1 cellular context compared by ENCODE assay signal in the genomic region with DNA sequence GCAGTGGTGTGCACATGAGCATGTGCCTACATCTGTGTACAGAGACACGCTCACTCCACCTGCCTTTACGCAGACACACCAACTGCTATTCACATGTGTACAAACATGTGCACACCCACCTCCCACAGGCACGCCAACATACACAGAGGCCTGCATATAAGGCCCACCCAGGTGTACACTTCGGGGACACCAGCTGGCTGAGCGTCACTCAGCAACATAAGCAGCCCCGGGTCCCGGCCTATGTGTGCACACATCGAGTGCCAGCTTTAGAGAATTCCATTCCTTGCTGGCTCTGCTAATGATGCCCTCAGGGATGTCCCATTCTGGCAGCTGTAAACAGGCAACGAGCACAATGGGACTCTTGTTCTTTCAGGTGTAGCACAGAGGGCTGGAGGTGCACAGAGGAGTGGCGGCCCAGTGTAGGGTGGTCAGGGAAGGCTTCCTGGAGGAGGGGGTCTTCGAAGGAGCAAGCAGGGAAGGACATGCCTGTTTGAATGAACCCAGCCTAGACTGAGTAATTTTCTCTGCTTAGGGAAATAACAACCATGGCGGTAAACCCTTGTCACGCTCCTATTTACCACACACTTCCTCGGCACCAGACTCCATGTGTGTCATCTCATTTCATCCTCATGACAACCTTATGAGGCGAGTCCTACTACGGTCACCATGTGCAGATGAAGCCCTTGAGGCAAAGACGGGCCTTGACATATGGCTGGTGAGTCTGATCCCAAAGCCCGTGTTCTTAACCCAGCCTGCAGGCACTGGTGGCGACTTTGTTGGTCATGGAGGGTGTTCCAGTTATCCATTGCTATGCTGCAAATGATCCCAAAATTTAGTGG.
TF ChIP-seq lines count a peak whose summit lies in the region.

No MANE protein-coding gene starts in this region.

TF ChIP-seq in HepG2, 621 proteins besides CTCF, POLR2A, EP300 and RAD21:
- TF ChIP-seq FOXP1 (IDR thresholded peaks at IDR 0.05) (no peak), FOXP1 (CRISPR knock-in tag; IDR thresholded peaks at IDR 0.05) (peak; percentile 28; the same call in 1 of the 2 replicates), ZNF772 (CRISPR knock-in tag; IDR thresholded peaks at IDR 0.05) (no peak), KLF12 (CRISPR knock-in tag; IDR thresholded peaks at IDR 0.05; ENCODE audit: borderline replicate concordance) (no peak), ZFP36 (IDR thresholded peaks at IDR 0.05; ENCODE audit: borderline replicate concordance, low read depth, low read length, partially characterized antibody) (peak; percentile 78), ZNF510 (CRISPR knock-in tag; IDR thresholded peaks at IDR 0.05; ENCODE audit: low read depth) (no peak), SKIL (CRISPR knock-in tag; IDR thresholded peaks at IDR 0.05; ENCODE audit: borderline replicate concordance) (no peak), ZNF839 (CRISPR knock-in tag; IDR thresholded peaks at IDR 0.05; ENCODE audit: borderline replicate concordance) (0 out of 2 replicates have a peak, but pooled peaks have one; percentile 25), ZNF672 (CRISPR knock-in tag; IDR thresholded peaks at IDR 0.05) (no peak), ZNF337 (CRISPR knock-in tag; IDR thresholded peaks at IDR 0.05; ENCODE audit: borderline replicate concordance, low read depth) (no peak), POLR2AphosphoS2 (IDR thresholded peaks at IDR 0.05; ENCODE audit: low read depth, low read length) (no peak), HMG20A (CRISPR knock-in tag; IDR thresholded peaks at IDR 0.05; ENCODE audit: borderline replicate concordance) (no peak), EHMT2 (IDR thresholded peaks at IDR 0.05; ENCODE audit: borderline replicate concordance, low read depth, low read length) (no peak), ZBTB3 (CRISPR knock-in tag; IDR thresholded peaks at IDR 0.05; ENCODE audit: borderline replicate concordance, low read depth) (no peak)
- TF ChIP-seq, protein P1, sequence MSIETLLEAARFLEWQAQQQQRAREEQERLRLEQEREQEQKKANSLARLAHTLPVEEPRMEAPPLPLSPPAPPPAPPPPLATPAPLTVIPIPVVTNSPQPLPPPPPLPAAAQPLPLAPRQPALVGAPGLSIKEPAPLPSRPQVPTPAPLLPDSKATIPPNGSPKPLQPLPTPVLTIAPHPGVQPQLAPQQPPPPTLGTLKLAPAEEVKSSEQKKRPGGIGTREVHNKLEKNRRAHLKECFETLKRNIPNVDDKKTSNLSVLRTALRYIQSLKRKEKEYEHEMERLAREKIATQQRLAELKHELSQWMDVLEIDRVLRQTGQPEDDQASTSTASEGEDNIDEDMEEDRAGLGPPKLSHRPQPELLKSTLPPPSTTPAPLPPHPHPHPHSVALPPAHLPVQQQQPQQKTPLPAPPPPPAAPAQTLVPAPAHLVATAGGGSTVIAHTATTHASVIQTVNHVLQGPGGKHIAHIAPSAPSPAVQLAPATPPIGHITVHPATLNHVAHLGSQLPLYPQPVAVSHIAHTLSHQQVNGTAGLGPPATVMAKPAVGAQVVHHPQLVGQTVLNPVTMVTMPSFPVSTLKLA (IDR thresholded peaks at IDR 0.05): peak; percentile 68
- TF ChIP-seq, protein P2, sequence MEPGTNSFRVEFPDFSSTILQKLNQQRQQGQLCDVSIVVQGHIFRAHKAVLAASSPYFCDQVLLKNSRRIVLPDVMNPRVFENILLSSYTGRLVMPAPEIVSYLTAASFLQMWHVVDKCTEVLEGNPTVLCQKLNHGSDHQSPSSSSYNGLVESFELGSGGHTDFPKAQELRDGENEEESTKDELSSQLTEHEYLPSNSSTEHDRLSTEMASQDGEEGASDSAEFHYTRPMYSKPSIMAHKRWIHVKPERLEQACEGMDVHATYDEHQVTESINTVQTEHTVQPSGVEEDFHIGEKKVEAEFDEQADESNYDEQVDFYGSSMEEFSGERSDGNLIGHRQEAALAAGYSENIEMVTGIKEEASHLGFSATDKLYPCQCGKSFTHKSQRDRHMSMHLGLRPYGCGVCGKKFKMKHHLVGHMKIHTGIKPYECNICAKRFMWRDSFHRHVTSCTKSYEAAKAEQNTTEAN (CRISPR knock-in tag; conservative IDR thresholded peaks at IDR 0.05): no peak
- TF ChIP-seq, protein P3, sequence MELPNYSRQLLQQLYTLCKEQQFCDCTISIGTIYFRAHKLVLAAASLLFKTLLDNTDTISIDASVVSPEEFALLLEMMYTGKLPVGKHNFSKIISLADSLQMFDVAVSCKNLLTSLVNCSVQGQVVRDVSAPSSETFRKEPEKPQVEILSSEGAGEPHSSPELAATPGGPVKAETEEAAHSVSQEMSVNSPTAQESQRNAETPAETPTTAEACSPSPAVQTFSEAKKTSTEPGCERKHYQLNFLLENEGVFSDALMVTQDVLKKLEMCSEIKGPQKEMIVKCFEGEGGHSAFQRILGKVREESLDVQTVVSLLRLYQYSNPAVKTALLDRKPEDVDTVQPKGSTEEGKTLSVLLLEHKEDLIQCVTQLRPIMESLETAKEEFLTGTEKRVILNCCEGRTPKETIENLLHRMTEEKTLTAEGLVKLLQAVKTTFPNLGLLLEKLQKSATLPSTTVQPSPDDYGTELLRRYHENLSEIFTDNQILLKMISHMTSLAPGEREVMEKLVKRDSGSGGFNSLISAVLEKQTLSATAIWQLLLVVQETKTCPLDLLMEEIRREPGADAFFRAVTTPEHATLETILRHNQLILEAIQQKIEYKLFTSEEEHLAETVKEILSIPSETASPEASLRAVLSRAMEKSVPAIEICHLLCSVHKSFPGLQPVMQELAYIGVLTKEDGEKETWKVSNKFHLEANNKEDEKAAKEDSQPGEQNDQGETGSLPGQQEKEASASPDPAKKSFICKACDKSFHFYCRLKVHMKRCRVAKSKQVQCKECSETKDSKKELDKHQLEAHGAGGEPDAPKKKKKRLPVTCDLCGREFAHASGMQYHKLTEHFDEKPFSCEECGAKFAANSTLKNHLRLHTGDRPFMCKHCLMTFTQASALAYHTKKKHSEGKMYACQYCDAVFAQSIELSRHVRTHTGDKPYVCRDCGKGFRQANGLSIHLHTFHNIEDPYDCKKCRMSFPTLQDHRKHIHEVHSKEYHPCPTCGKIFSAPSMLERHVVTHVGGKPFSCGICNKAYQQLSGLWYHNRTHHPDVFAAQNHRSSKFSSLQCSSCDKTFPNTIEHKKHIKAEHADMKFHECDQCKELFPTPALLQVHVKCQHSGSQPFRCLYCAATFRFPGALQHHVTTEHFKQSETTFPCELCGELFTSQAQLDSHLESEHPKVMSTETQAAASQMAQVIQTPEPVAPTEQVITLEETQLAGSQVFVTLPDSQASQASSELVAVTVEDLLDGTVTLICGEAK (IDR thresholded peaks at IDR 0.05): no peak
- TF ChIP-seq, protein P3 (CRISPR knock-in tag; IDR thresholded peaks at IDR 0.05): 0 out of 2 replicates have a peak, but pooled peaks have one; percentile 35
TF ChIP-seq in HepG2: peak in this region for 5.
